ENCODE assay signal across 3 cellular contexts in genomic region chr22:18987114-18987513, GRCh38. TPM values are rescaled to one million over a fixed set of nuclear protein-coding genes. Genes with fewer than 3 reads are reported as not detected.
"Had no signal": no experiment of that assay in that cellular context is flagged by ENCODE, and none has a peak within 500 bp of the region (broad histone marks: within the 10 kb centered on the region; RNA-seq: fewer than 3 reads in every experiment).

No MANE protein-coding gene starts in this region.

RNA-seq across cellular contexts. Expression of gene PRODH, which starts 51.0 kb away (rescaled TPM):
- total RNA-seq: lung microvascular endothelial cell, mononuclear cell had no signal
- polyA plus RNA-seq: immature natural killer cell had no signal
